ENCODE assay signal across 16 cellular contexts in the genomic region with DNA sequence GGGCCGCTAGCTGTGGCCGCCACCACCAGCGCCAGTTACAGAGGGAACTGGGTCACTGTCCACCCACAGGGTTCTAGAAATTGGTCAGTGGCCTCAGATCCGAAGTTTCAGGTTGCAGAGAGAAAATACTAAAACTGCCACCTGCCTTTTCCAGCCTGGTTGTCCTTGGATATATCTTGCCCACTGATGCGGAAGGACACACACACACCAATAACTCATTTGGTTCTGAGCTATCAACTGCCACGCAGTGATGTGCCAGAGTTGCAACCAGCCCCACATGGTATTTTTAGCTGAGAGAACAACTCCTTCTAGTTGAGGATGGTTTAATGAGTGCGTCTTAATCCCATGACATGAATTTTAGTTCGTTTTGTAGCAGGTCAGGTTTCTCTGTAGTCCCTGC.
"Had no signal": no experiment of that assay in that cellular context is flagged by ENCODE, and none has a peak within 500 bp of the region (broad histone marks: within the 10 kb centered on the region; RNA-seq: fewer than 3 reads in every experiment).

No MANE protein-coding gene starts in this region.

- H3K36me3 Mint-ChIP-seq: activated CD8-positive, alpha-beta memory T cell treated with anti-CD3 and anti-CD28 coated beads, Interleukin-2, amount 10 ng/mL, durations not matched to agents 7 days and 5 days; activated naive CD4-positive, alpha-beta T cell treated with anti-CD3 and anti-CD28 coated beads, Interleukin-2, amount 10 ng/mL, durations not matched to agents 7 days and 5 days; memory B cell; natural killer cell treated with Interleukin-12 subunit alpha and Interleukin-12 subunit beta and Interleukin-15 and Interleukin-18, amount 100 ng/mL, for 72 hours had no signal

- DNase-seq: activated CD4-positive, alpha-beta T cell treated with anti-CD3 and anti-CD28 coated beads, Interleukin-2, amount 10 ng/mL, durations not matched to agents 7 days and 5 days; activated CD8-positive, alpha-beta memory T cell treated with anti-CD3 and anti-CD28 coated beads, Interleukin-2, amount 10 ng/mL, durations not matched to agents 7 days and 5 days; activated CD8-positive, alpha-beta T cell treated with anti-CD3 and anti-CD28 coated beads for 36 hours; activated effector memory CD4-positive, alpha-beta T cell treated with anti-CD3 and anti-CD28 coated beads, Interleukin-2, amount 50 U/mL, for 16 hours; activated naive CD4-positive, alpha-beta T cell treated with anti-CD3 and anti-CD28 coated beads, Interleukin-2, amount 10 ng/mL, durations not matched to agents 7 days and 5 days; activated T-cell treated with anti-CD3 and anti-CD28 coated beads for 4 hours; anterior cingulate cortex; body of pancreas; kidney; ovary; stimulated activated CD4-positive, alpha-beta T cell treated with anti-CD3 and anti-CD28 coated beads, Interleukin-12 subunit alpha, Interleukin-12 subunit beta, amount 100 ng/mL, for 4 hours; stimulated activated naive CD8-positive, alpha-beta T cell treated with anti-CD3 and anti-CD28 coated beads, Interleukin-15, amount 100 ng/mL, for 72 hours; T1000 had no signal

- H3K27me3 Mint-ChIP-seq: activated CD4-positive, alpha-beta T cell treated with anti-CD3 and anti-CD28 coated beads, Interleukin-2, amount 10 ng/mL, durations not matched to agents 7 days and 5 days; activated CD8-positive, alpha-beta T cell treated with anti-CD3 and anti-CD28 coated beads for 36 hours; stimulated activated naive CD8-positive, alpha-beta T cell treated with anti-CD3 and anti-CD28 coated beads, Interleukin-15, amount 100 ng/mL, for 72 hours had no signal

- H3K27ac Mint-ChIP-seq: activated CD4-positive, alpha-beta T cell treated with anti-CD3 and anti-CD28 coated beads, Interleukin-2, amount 10 ng/mL, durations not matched to agents 7 days and 5 days; activated CD8-positive, alpha-beta memory T cell treated with anti-CD3 and anti-CD28 coated beads, Interleukin-2, amount 10 ng/mL, durations not matched to agents 7 days and 5 days; activated CD8-positive, alpha-beta T cell treated with anti-CD3 and anti-CD28 coated beads for 36 hours; activated naive CD4-positive, alpha-beta T cell treated with anti-CD3 and anti-CD28 coated beads, Interleukin-2, amount 10 ng/mL, durations not matched to agents 7 days and 5 days; memory B cell; natural killer cell treated with Interleukin-12 subunit alpha and Interleukin-12 subunit beta and Interleukin-15 and Interleukin-18, amount 100 ng/mL, for 72 hours; stimulated activated naive CD8-positive, alpha-beta T cell treated with anti-CD3 and anti-CD28 coated beads, Interleukin-15, amount 100 ng/mL, for 72 hours; T-helper 1 cell treated with Interleukin-12 subunit alpha and Interleukin-12 subunit beta and Interleukin-4 antibody, amounts not matched to agents 30 μg/mL and 1 μg/mL, for 36 hours had no signal

- H3K4me1 Mint-ChIP-seq: activated CD4-positive, alpha-beta T cell treated with anti-CD3 and anti-CD28 coated beads, Interleukin-2, amount 10 ng/mL, durations not matched to agents 7 days and 5 days; activated CD8-positive, alpha-beta memory T cell treated with anti-CD3 and anti-CD28 coated beads, Interleukin-2, amount 10 ng/mL, durations not matched to agents 7 days and 5 days; activated naive CD4-positive, alpha-beta T cell treated with anti-CD3 and anti-CD28 coated beads, Interleukin-2, amount 10 ng/mL, durations not matched to agents 7 days and 5 days; stimulated activated naive CD8-positive, alpha-beta T cell treated with anti-CD3 and anti-CD28 coated beads, Interleukin-15, amount 100 ng/mL, for 72 hours had no signal

- H3K4me3 Mint-ChIP-seq: activated CD4-positive, alpha-beta T cell treated with anti-CD3 and anti-CD28 coated beads, Interleukin-2, amount 10 ng/mL, durations not matched to agents 7 days and 5 days; activated CD8-positive, alpha-beta memory T cell treated with anti-CD3 and anti-CD28 coated beads, Interleukin-2, amount 10 ng/mL, durations not matched to agents 7 days and 5 days; activated CD8-positive, alpha-beta T cell treated with anti-CD3 and anti-CD28 coated beads for 36 hours; activated naive CD4-positive, alpha-beta T cell treated with anti-CD3 and anti-CD28 coated beads, Interleukin-2, amount 10 ng/mL, durations not matched to agents 7 days and 5 days; memory B cell; natural killer cell treated with Interleukin-12 subunit alpha and Interleukin-12 subunit beta and Interleukin-15 and Interleukin-18, amount 100 ng/mL, for 72 hours; stimulated activated naive CD8-positive, alpha-beta T cell treated with anti-CD3 and anti-CD28 coated beads, Interleukin-15, amount 100 ng/mL, for 72 hours; T-helper 1 cell treated with Interleukin-12 subunit alpha and Interleukin-12 subunit beta and Interleukin-4 antibody, amounts not matched to agents 30 μg/mL and 1 μg/mL, for 36 hours had no signal

- H3K9me3 Mint-ChIP-seq: activated CD4-positive, alpha-beta T cell treated with anti-CD3 and anti-CD28 coated beads, Interleukin-2, amount 10 ng/mL, durations not matched to agents 7 days and 5 days; activated CD8-positive, alpha-beta T cell treated with anti-CD3 and anti-CD28 coated beads for 36 hours; activated naive CD4-positive, alpha-beta T cell treated with anti-CD3 and anti-CD28 coated beads, Interleukin-2, amount 10 ng/mL, durations not matched to agents 7 days and 5 days; memory B cell; natural killer cell treated with Interleukin-12 subunit alpha and Interleukin-12 subunit beta and Interleukin-15 and Interleukin-18, amount 100 ng/mL, for 72 hours; stimulated activated naive CD8-positive, alpha-beta T cell treated with anti-CD3 and anti-CD28 coated beads, Interleukin-15, amount 100 ng/mL, for 72 hours; T-helper 1 cell treated with Interleukin-12 subunit alpha and Interleukin-12 subunit beta and Interleukin-4 antibody, amounts not matched to agents 30 μg/mL and 1 μg/mL, for 36 hours had no signal
